In genomic region chr3:115990669-115991068, GRCh38 we compare ENCODE assay signal across 25 cellular contexts.
"Had no signal": no experiment of that assay in that cellular context is flagged by ENCODE, and none has a peak within 500 bp of the region (broad histone marks: within the 10 kb centered on the region; RNA-seq: fewer than 3 reads in every experiment).

No MANE protein-coding gene starts in this region.

- H3K9me3 Mint-ChIP-seq: activated naive CD8-positive, alpha-beta T cell treated with anti-CD3 and anti-CD28 coated beads, Interleukin-2, amount 10 ng/mL, durations not matched to agents 7 days and 5 days; IgD-negative memory B cell; T-cell had no signal

- ATAC-seq: activated CD4-positive, CD25-positive, alpha-beta regulatory T cell treated with anti-CD3 and anti-CD28 coated beads, Interleukin-2, amount 50 U/mL, for 24 hours; activated CD8-positive, alpha-beta T cell treated with anti-CD3 and anti-CD28 coated beads, Interleukin-2, amount 10 ng/mL, durations not matched to agents 7 days and 5 days; T-cell had no signal

- H3K36me3 ChIP-seq: adrenal gland, breast epithelium, SJSA1, WERI-Rb-1 had no signal

- H3K36me3 Mint-ChIP-seq: activated naive CD8-positive, alpha-beta T cell treated with anti-CD3 and anti-CD28 coated beads, Interleukin-2, amount 10 ng/mL, durations not matched to agents 7 days and 5 days; IgD-negative memory B cell; T-cell had no signal

- H3K4me1 ChIP-seq: adrenal gland, breast epithelium, SJSA1 had no signal

- H3K4me1 Mint-ChIP-seq: activated naive CD8-positive, alpha-beta T cell treated with anti-CD3 and anti-CD28 coated beads, Interleukin-2, amount 10 ng/mL, durations not matched to agents 7 days and 5 days; IgD-negative memory B cell; T-cell had no signal

- H3K9me3 ChIP-seq: breast epithelium, SJSA1 had no signal

- H3K27ac Mint-ChIP-seq: activated CD8-positive, alpha-beta T cell treated with anti-CD3 and anti-CD28 coated beads, Interleukin-2, amount 10 ng/mL, durations not matched to agents 7 days and 5 days; activated naive CD8-positive, alpha-beta T cell treated with anti-CD3 and anti-CD28 coated beads, Interleukin-2, amount 10 ng/mL, durations not matched to agents 7 days and 5 days; IgD-negative memory B cell; T-cell had no signal

- H3K27me3 ChIP-seq: adrenal gland, breast epithelium had no signal

- H3K27ac ChIP-seq: adrenal gland, breast epithelium, SJSA1, WERI-Rb-1 had no signal

- DNase-seq: activated CD4-positive, alpha-beta T cell treated with anti-CD3 and anti-CD28 coated beads for 4 hours; activated CD8-positive, alpha-beta memory T cell treated with anti-CD3 and anti-CD28 coated beads, Interleukin-2, amount 50 U/mL, for 48 hours; activated CD8-positive, alpha-beta T cell treated with anti-CD3 and anti-CD28 coated beads, Interleukin-2, amount 10 ng/mL, durations not matched to agents 7 days and 5 days; activated naive CD4-positive, alpha-beta T cell treated with anti-CD3 and anti-CD28 coated beads, Interleukin-2, amount 50 U/mL, for 16 hours; activated naive CD8-positive, alpha-beta T cell treated with anti-CD3 and anti-CD28 coated beads, Interleukin-2, amount 10 ng/mL, durations not matched to agents 7 days and 5 days; activated T-cell treated with anti-CD3 and anti-CD28 coated beads, Interleukin-2, amount 50 U/mL, for 1 hour; adrenal gland; anterior cingulate cortex; KG1; NCI-H1048; NCI-H146; NCI-H187 treated with DMSO at 0.1 percent for 48 hours; NCI-H2081 treated with DMSO at 0.1 percent for 48 hours; NCI-H2171 treated with DMSO at 0.1 percent for 48 hours; NCI-H226; NCI-H526; NCI-H82; SHP77; T-cell; T-helper 2 cell; WERI-Rb-1 had no signal

- H3K4me3 Mint-ChIP-seq: activated CD8-positive, alpha-beta T cell treated with anti-CD3 and anti-CD28 coated beads, Interleukin-2, amount 10 ng/mL, durations not matched to agents 7 days and 5 days; activated naive CD8-positive, alpha-beta T cell treated with anti-CD3 and anti-CD28 coated beads, Interleukin-2, amount 10 ng/mL, durations not matched to agents 7 days and 5 days; IgD-negative memory B cell; T-cell had no signal

- H3K4me3 ChIP-seq: adrenal gland, breast epithelium, SJSA1 had no signal
